23 cellular contexts compared by ENCODE assay signal in the genomic region with DNA sequence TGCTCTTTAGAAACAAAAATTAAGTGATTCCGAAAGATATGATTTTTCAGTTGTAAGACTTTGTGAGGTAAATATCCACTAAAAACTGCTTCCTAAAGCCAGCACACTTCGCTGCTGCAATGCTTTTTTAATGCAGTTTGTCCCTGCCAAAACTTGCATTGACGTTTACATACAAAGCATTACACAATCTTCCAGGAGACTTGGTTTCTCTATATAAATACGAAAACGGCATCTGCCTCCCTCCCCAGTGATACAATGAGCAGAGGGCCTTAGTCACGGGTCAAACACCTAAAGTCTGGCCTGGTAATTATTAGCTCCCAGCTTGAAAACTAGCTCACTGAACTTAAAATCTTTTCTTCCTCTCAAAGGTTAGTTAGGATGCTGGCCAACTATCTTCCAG.
DNase-seq lines count a peak whose midpoint lies in the region; ATAC-seq, FAIRE-seq and TF ChIP-seq lines count a peak whose summit lies in the region.
"Had no signal": no experiment of that assay in that cellular context is flagged by ENCODE, and none has a peak within 500 bp of the region (broad histone marks: within the 10 kb centered on the region; RNA-seq: fewer than 3 reads in every experiment).

No MANE protein-coding gene starts in this region.

- FAIRE-seq in RCC 7860 (lab: Jason Lieb, UNC), result peak; percentile 94
- FAIRE-seq in small intestine (lab: Jason Lieb, UNC), result no peak

- H3K9me3 ChIP-seq in small intestine (ENCODE audit: control insufficient read depth, low read depth) (no peaks in the 10 kb centered on the region), heart left ventricle (no peaks in the 10 kb centered on the region)
- H3K9me3 ChIP-seq: spleen had no signal

- H3K4me1 ChIP-seq in small intestine (ENCODE audit: control insufficient read depth in 2 of 2, insufficient read depth in 1 of 2, low read depth in 1 of 2, low read length in 1 of 2), result no peaks in the 10 kb centered on the region
- H3K4me1 ChIP-seq in heart left ventricle, result peaks cover 0 to 31% (median 19%) of the 10 kb centered on the region in 12 donors

- intact Hi-C loops in heart left ventricle (cut with DNase I), result no loop called here

- no peak for TF ChIP-seq POLR2A in heart left ventricle (IDR thresholded peaks at IDR 0.05)

- H3K36me3 ChIP-seq in small intestine (ENCODE audit: control insufficient read depth in 2 of 2, insufficient read depth in 2 of 2, low read length in 2 of 2) (no peaks in the 10 kb centered on the region), heart left ventricle (no peaks in the 10 kb centered on the region)
- H3K36me3 ChIP-seq: spleen had no signal

- no peak for TF ChIP-seq CTCF in heart left ventricle (IDR thresholded peaks at IDR 0.05)

- DNase-seq in RCC 7860 (ENCODE audit: low spot score) (peak; percentile 74), fibroblast of gingiva (ENCODE audit: low read depth) (peak; percentile 53), kidney glomerular epithelial cell (lab: John Stamatoyannopoulos, UW) (peak; percentile 57), skeletal muscle cell (ENCODE audit: low read depth) (peak; percentile 86), small intestine (no peak), NCI-H82 treated with DMSO at 0.1 percent for 48 hours (lab: John Stamatoyannopoulos, UW; ENCODE audit: unreplicated experiment) (no peak), heart left ventricle (no peak), HPDE6-E6E7 (ENCODE audit: extremely low spot score) (no peak)
- DNase-seq: activated CD8-positive, alpha-beta T cell treated with anti-CD3 and anti-CD28 coated beads for 36 hours; activated naive CD4-positive, alpha-beta T cell treated with anti-CD3 and anti-CD28 coated beads for 36 hours; activated T-cell treated with anti-CD3 and anti-CD28 coated beads, Interleukin-2, amount 50 U/mL, for 24 hours; Calu3; dermis blood vessel endothelial cell; erythroblast; GOT3; hippocampal formation; islet precursor cell; Kasumi-1; NCI-H1105 treated with DMSO at 0.1 percent for 48 hours; NCI-H2107; NCI-H526 treated with DMSO at 0.1 percent for 48 hours; spleen; stimulated activated CD4-positive, alpha-beta T cell treated with anti-CD3 and anti-CD28 coated beads, Interleukin-4, amount 100 ng/mL, for 4 hours had no signal

- 54 to 61% (median 60%) methylated on average over 6 of the region's 6 CpGs for WGBS in small intestine, 3 donors
- 68 to 75% (median 72%) methylated on average over 6 of the region's 6 CpGs for WGBS in heart left ventricle, 4 donors

- H3K27me3 ChIP-seq in small intestine (ENCODE audit: control insufficient read depth in 2 of 2, insufficient read depth in 2 of 2, low read length in 2 of 2) (no peaks in the 10 kb centered on the region), heart left ventricle (no peaks in the 10 kb centered on the region)
- H3K27me3 ChIP-seq: spleen had no signal

- H3K27ac ChIP-seq in small intestine (ENCODE audit: low read depth in 1 of 2, low read length in 1 of 2), result peak overlapping the region in 1 of 2 donors; percentile 9
- no peak overlapping the region for H3K27ac ChIP-seq in heart left ventricle
- H3K27ac ChIP-seq: spleen had no signal

- ATAC-seq in heart left ventricle, result no peak
- ATAC-seq: activated CD8-positive, alpha-beta T cell treated with anti-CD3 and anti-CD28 coated beads for 36 hours had no signal

- no peak overlapping the region for H3K4me3 ChIP-seq in skeletal muscle cell (ENCODE audit: low read depth, low read length)
- H3K4me3 ChIP-seq in small intestine (ENCODE audit: low read depth in 1 of 2, low read length in 2 of 2), result no peak overlapping the region
- H3K4me3 ChIP-seq in heart left ventricle, result no peak overlapping the region
- H3K4me3 ChIP-seq: spleen had no signal

Comparison
In these comparisons a context has a peak if more than half of its experiments do, and no peak if none do; other contexts are left out.
1. DNase-seq: peak in RCC 7860 (single experiment), fibroblast of gingiva (single experiment), kidney glomerular epithelial cell (single experiment) and skeletal muscle cell (single experiment); none in small intestine (single experiment), NCI-H82 treated with DMSO at 0.1 percent for 48 hours (single experiment), heart left ventricle (0 of 5) and HPDE6-E6E7 (single experiment).